Comparison of ENCODE assay signal across 27 cellular contexts in genomic region chr2:153156743-153157142, GRCh38.
"Had no signal": no experiment of that assay in that cellular context is flagged by ENCODE, and none has a peak within 500 bp of the region (broad histone marks: within the 10 kb centered on the region; RNA-seq: fewer than 3 reads in every experiment).

No MANE protein-coding gene starts in this region.

- DNase-seq: activated CD4-positive, alpha-beta memory T cell treated with anti-CD3 and anti-CD28 coated beads for 36 hours; activated CD4-positive, alpha-beta T cell treated with anti-CD3 and anti-CD28 coated beads for 36 hours; activated CD4-positive, alpha-beta T cell treated with anti-CD3 and anti-CD28 coated beads, Interleukin-2, amount 10 ng/mL, durations not matched to agents 24 days and 14 days; activated CD4-positive, CD25-positive, alpha-beta regulatory T cell; activated CD4-positive, CD25-positive, alpha-beta regulatory T cell treated with anti-CD3 and anti-CD28 coated beads, Interleukin-2, amount 50 U/mL, for 72 hours; activated CD8-positive, alpha-beta memory T cell treated with anti-CD3 and anti-CD28 coated beads, Interleukin-2, amount 10 ng/mL, durations not matched to agents 7 days and 5 days; activated CD8-positive, alpha-beta memory T cell treated with anti-CD3 and anti-CD28 coated beads, Interleukin-2, amount 50 U/mL, for 4 hours; activated CD8-positive, alpha-beta T cell treated with anti-CD3 and anti-CD28 coated beads, Interleukin-2, amount 10 ng/mL, durations not matched to agents 7 days and 5 days; activated effector memory CD4-positive, alpha-beta T cell treated with anti-CD3 and anti-CD28 coated beads, Interleukin-2, amount 50 U/mL, for 16 hours; activated naive CD4-positive, alpha-beta T cell; activated naive CD4-positive, alpha-beta T cell treated with anti-CD3 and anti-CD28 coated beads, Interleukin-2, amount 10 ng/mL, durations not matched to agents 7 days and 5 days; activated naive CD8-positive, alpha-beta T cell treated with anti-CD3 and anti-CD28 coated beads, Interleukin-2, amount 10 ng/mL, durations not matched to agents 7 days and 5 days; activated T-cell treated with anti-CD3 and anti-CD28 coated beads, Interleukin-2, amount 50 U/mL, for 1 hour; activated T-cell treated with anti-CD3 and anti-CD28 coated beads, Interleukin-2, amount 50 U/mL, for 48 hours; dorsolateral prefrontal cortex; effector CD4-positive, alpha-beta T cell; effector memory CD8-positive, alpha-beta T cell; erythroblast; foreskin keratinocyte; gastrocnemius medialis; glutamatergic neuron; heart left ventricle; T-helper 2 cell had no signal

- H3K4me3 ChIP-seq: ascending aorta, breast epithelium, coronary artery, dorsolateral prefrontal cortex, esophagus muscularis mucosa, gastrocnemius medialis, heart left ventricle had no signal

- H3K4me1 ChIP-seq: ascending aorta, breast epithelium, gastrocnemius medialis, heart left ventricle had no signal

- H3K36me3 ChIP-seq: ascending aorta, breast epithelium, esophagus muscularis mucosa, gastrocnemius medialis, heart left ventricle had no signal

- H3K27ac ChIP-seq: ascending aorta, breast epithelium, coronary artery, dorsolateral prefrontal cortex, foreskin keratinocyte, gastrocnemius medialis had no signal

- H3K27me3 ChIP-seq: ascending aorta, breast epithelium, esophagus muscularis mucosa, foreskin keratinocyte, gastrocnemius medialis, heart left ventricle had no signal
